ENCODE assay signal across 8 cellular contexts in genomic region chr12:124927325-124928094, GRCh38. TPM values are rescaled to one million over a fixed set of nuclear protein-coding genes. Genes with fewer than 3 reads are reported as not detected.
A peak's percentile ranks its signal among the peaks of the same experiment; 100 is the strongest.
DNase-seq lines count a peak whose midpoint lies in the region; ATAC-seq, FAIRE-seq and TF ChIP-seq lines count a peak whose summit lies in the region.

No MANE protein-coding gene starts in this region.

- H3K27me3 ChIP-seq in SJSA1 (replicated peaks) (no peaks in the 10 kb centered on the region), iPS-18a (ENCODE audit: control insufficient read depth, insufficient read depth, low read length) (no peaks in the 10 kb centered on the region), small intestine (ENCODE audit: control insufficient read depth in 2 of 2, insufficient read depth in 2 of 2, low read length in 2 of 2) (no peaks in the 10 kb centered on the region)

- FAIRE-seq in small intestine (lab: Jason Lieb, UNC), result no peak

- H3K27ac ChIP-seq in SJSA1, result peak overlapping the region; percentile 2; the same call in 1 of the 2 replicates
- H3K27ac ChIP-seq in iPS-18a (ENCODE audit: low read length), result peak overlapping the region; percentile 73
- peak overlapping the region; percentile 92 for H3K27ac ChIP-seq in small intestine (ENCODE audit: low read depth in 1 of 2, low read length in 1 of 2)

- ATAC-seq in HG02870 (IDR thresholded peaks at IDR 0.05; ENCODE audit: unreplicated experiment), result peak; percentile 64

- H3K36me3 ChIP-seq in SJSA1, result no peaks in the 10 kb centered on the region
- H3K36me3 ChIP-seq in iPS-18a (ENCODE audit: control insufficient read depth, low read depth, low read length), result no peaks in the 10 kb centered on the region
- no peaks in the 10 kb centered on the region for H3K36me3 ChIP-seq in small intestine (ENCODE audit: control insufficient read depth in 2 of 2, insufficient read depth in 2 of 2, low read length in 2 of 2)

- H3K4me1 ChIP-seq in SJSA1 (replicated peaks), result peaks cover 17% of the 10 kb centered on the region
- peaks cover 5% of the 10 kb centered on the region for H3K4me1 ChIP-seq in iPS-18a (ENCODE audit: control insufficient read depth, low read depth, low read length)
- no peaks in the 10 kb centered on the region for H3K4me1 ChIP-seq in small intestine (ENCODE audit: control insufficient read depth in 2 of 2, insufficient read depth in 1 of 2, low read depth in 1 of 2, low read length in 1 of 2)

- WGBS in small intestine, 3 donors, result 0% methylated on average over 40 of the region's 40 CpGs

- DNase-seq in GM12865 (ENCODE audit: low read depth), result peak; percentile 94
- peak; percentile 83 to 95 for DNase-seq in SJSA1 (ENCODE audit: low read depth in 1 of 2, low spot score in 2 of 2)
- peak; percentile 90 for DNase-seq in astrocyte of the hippocampus (ENCODE audit: low read depth, low spot score)
- DNase-seq in small intestine, result peak; percentile 94
- no peak for DNase-seq in SIG-M5 (lab: John Stamatoyannopoulos, UW)
- no peak for DNase-seq in NK-92 (lab: John Stamatoyannopoulos, UW; ENCODE audit: unreplicated experiment)

- no peak for TF ChIP-seq CTCF in GM12865 (IDR thresholded peaks at IDR 0.05; ENCODE audit: insufficient read depth, low read depth, low read length, missing control alignments)

- peak overlapping the region; percentile 77 for H3K9ac ChIP-seq in iPS-18a (ENCODE audit: low read length)

- peak overlapping the region; percentile 85 for H3K4me3 ChIP-seq in GM12865 (ENCODE audit: low read depth, low read length)
- peak overlapping the region; percentile 46 for H3K4me3 ChIP-seq in SJSA1
- peak overlapping the region; percentile 92 for H3K4me3 ChIP-seq in iPS-18a (ENCODE audit: low read length)
- peak overlapping the region; percentile 41 for H3K4me3 ChIP-seq in small intestine (ENCODE audit: low read depth in 1 of 2, low read length in 2 of 2)

- H3K9me3 ChIP-seq in SJSA1 (replicated peaks), result no peaks in the 10 kb centered on the region
- H3K9me3 ChIP-seq in iPS-18a (ENCODE audit: control insufficient read depth, low read depth, low read length), result no peaks in the 10 kb centered on the region
- no peaks in the 10 kb centered on the region for H3K9me3 ChIP-seq in small intestine (ENCODE audit: control insufficient read depth, low read depth)

RNA-seq across cellular contexts. Expression of gene UBC, which starts 13.1 kb away (rescaled TPM):
- total RNA-seq in SJSA1 (2014; rRNA removed; shearing (Covaris generic)), result 966 and 1,026 TPM in 2 replicates
- 1,000 to 10,000 TPM in 2 of 3 donors, 100 to 1,000 TPM in 1; 806 to 1,948 (median 1,527) TPM for polyA plus RNA-seq in small intestine

Comparison
In these comparisons a context has a peak if more than half of its experiments do, and no peak if none do; other contexts are left out.
1. DNase-seq: peak in GM12865 (single experiment), SJSA1 (2 of 2), astrocyte of the hippocampus (single experiment) and small intestine (single experiment); none in SIG-M5 (single experiment) and NK-92 (single experiment).
2. H3K4me3 ChIP-seq: peak in every context shown above with its lines; median percentile 92 in iPS-18a; 85 in GM12865; 46 in SJSA1; 41 in small intestine.
3. H3K27ac ChIP-seq: peak in every context shown above with its lines; median percentile 92 in small intestine; 73 in iPS-18a; 2 in SJSA1.